ENCODE assay signal across 8 cellular contexts in genomic region chr9:34958411-34958982, GRCh38. TPM values are rescaled to one million over a fixed set of nuclear protein-coding genes. Genes with fewer than 3 reads are reported as not detected.
DNase-seq lines count a peak whose midpoint lies in the region; ATAC-seq and TF ChIP-seq lines count a peak whose summit lies in the region.

No MANE protein-coding gene starts in this region.

- peaks cover 18% of the 10 kb centered on the region for H3K4me1 Mint-ChIP-seq in activated T-cell treated with anti-CD3 and anti-CD28 coated beads, Interleukin-2, amount 50 U/mL, for 4 hours (ENCODE audit: low read depth)

- ATAC-seq in activated T-cell treated with anti-CD3 and anti-CD28 coated beads, Interleukin-2, amount 50 U/mL, for 4 hours, result no peak
- peak; percentile 7 for ATAC-seq in body of pancreas

- intact Hi-C loops in body of pancreas (cut with DNase I), result no loop called here
- intact Hi-C loops in transverse colon (cut with DNase I; ENCODE audit: low total_unique reads), result no loop called here

- H3K27me3 ChIP-seq in body of pancreas (no peaks in the 10 kb centered on the region), mesendoderm (ENCODE audit: insufficient read depth, low read length, poor library complexity) (peaks cover 10% of the 10 kb centered on the region), transverse colon (peaks cover 83% of the 10 kb centered on the region)

- 10 to 19% methylated on average over 6 to 21 of the region's 21 CpGs for WGBS in body of pancreas, 2 donors
- no CpG with 5 or more reads among the region's 21 CpGs for WGBS in mesendoderm (ENCODE audit: extremely low coverage, insufficient coverage, low lambda C conversion rate)
- 20% methylated on average over 10 of the region's 21 CpGs; no CpG with 5 or more reads in 1 of the 2 donors for WGBS in transverse colon (ENCODE audit: low coverage in 1 of 2), 2 donors

- no peak overlapping the region for H3K23ac ChIP-seq in mesendoderm (ENCODE audit: low read length)

- no peak overlapping the region for H3K56ac ChIP-seq in mesendoderm (ENCODE audit: low read length)

- TF ChIP-seq POLR2A in body of pancreas (IDR thresholded peaks at IDR 0.05) (no peak), transverse colon (IDR thresholded peaks at IDR 0.05) (no peak)

- no peak overlapping the region for H3K18ac ChIP-seq in mesendoderm (ENCODE audit: low read length)

- H3K9me3 ChIP-seq in body of pancreas (no peaks in the 10 kb centered on the region), transverse colon (no peaks in the 10 kb centered on the region)

- no peak overlapping the region for H4K5ac ChIP-seq in mesendoderm (ENCODE audit: low read length)

- H3K4ac ChIP-seq in mesendoderm (ENCODE audit: low read depth, low read length), result no peak overlapping the region

- H3K9me3 Mint-ChIP-seq in activated T-cell treated with anti-CD3 and anti-CD28 coated beads, Interleukin-2, amount 50 U/mL, for 4 hours, result no peaks in the 10 kb centered on the region

- no peak overlapping the region for H2AK5ac ChIP-seq in mesendoderm (ENCODE audit: low read length)

- peaks cover 10% of the 10 kb centered on the region for H3K4me1 ChIP-seq in body of pancreas
- H3K4me1 ChIP-seq in mesendoderm (ENCODE audit: control insufficient read depth, low read depth, low read length), result peaks cover 1% of the 10 kb centered on the region
- H3K4me1 ChIP-seq in transverse colon, result peaks cover 0 to 9% (median 7%) of the 10 kb centered on the region in 4 donors

- H3K27ac ChIP-seq in body of pancreas (no peak overlapping the region), mesendoderm (ENCODE audit: low read depth, low read length) (no peak overlapping the region), transverse colon (no peak overlapping the region)

- no peak overlapping the region for H4K8ac ChIP-seq in mesendoderm (ENCODE audit: low read depth, low read length)

- no peak overlapping the region for H2BK5ac ChIP-seq in mesendoderm (ENCODE audit: low read length)

- peak overlapping the region; percentile 38 for H3K4me2 ChIP-seq in mesendoderm (ENCODE audit: low read length)

- H3K79me1 ChIP-seq in mesendoderm (ENCODE audit: low read length), result no peaks in the 10 kb centered on the region

- no peak overlapping the region for H2BK15ac ChIP-seq in mesendoderm (replicated peaks; ENCODE audit: low read depth)

- peaks cover 68% of the 10 kb centered on the region for H3K27me3 Mint-ChIP-seq in activated T-cell treated with anti-CD3 and anti-CD28 coated beads, Interleukin-2, amount 50 U/mL, for 4 hours (ENCODE audit: low read depth)

- DNase-seq in activated T-cell treated with anti-CD3 and anti-CD28 coated beads, Interleukin-2, amount 50 U/mL, for 4 hours, result no peak
- DNase-seq in activated T-cell treated with anti-CD3 and anti-CD28 coated beads, Interleukin-2, amount 50 U/mL, for 48 hours, result no peak
- DNase-seq in body of pancreas (no peak), mesendoderm (no peak), transverse colon (no peak), DMS153 treated with DMSO at 0.1 percent for 48 hours (lab: John Stamatoyannopoulos, UW; ENCODE audit: unreplicated experiment) (no peak), NCI-H345 treated with DMSO at 0.1 percent for 48 hours (lab: John Stamatoyannopoulos, UW; ENCODE audit: unreplicated experiment) (no peak), T1000 (lab: John Stamatoyannopoulos, UW) (no peak)

- H3K4me3 Mint-ChIP-seq in activated T-cell treated with anti-CD3 and anti-CD28 coated beads, Interleukin-2, amount 50 U/mL, for 4 hours, result peak overlapping the region; percentile 53

- in situ Hi-C loops in transverse colon (cut with MboI; ENCODE audit: low pct_ligation_motif_present in 1 of 4, low pct_unique_long_range_greater_than_20kb in 1 of 4, low sequenced_read_pairs in 3 of 4), result no loop called here

- no peaks in the 10 kb centered on the region for H3K36me3 Mint-ChIP-seq in activated T-cell treated with anti-CD3 and anti-CD28 coated beads, Interleukin-2, amount 50 U/mL, for 4 hours (ENCODE audit: insufficient read depth)

- TF ChIP-seq CTCF in body of pancreas (IDR thresholded peaks at IDR 0.05) (no peak), transverse colon (IDR thresholded peaks at IDR 0.05) (no peak)

- TF ChIP-seq EP300 in transverse colon (IDR thresholded peaks at IDR 0.05; ENCODE audit: low read depth), result no peak

- H3K4me3 ChIP-seq in body of pancreas (no peak overlapping the region), mesendoderm (ENCODE audit: low read length) (no peak overlapping the region), transverse colon (peak overlapping the region in 3 of 4 donors; percentile 23 to 55 (median 41))

- H3K36me3 ChIP-seq in body of pancreas (replicated peaks in 1 of 2; ENCODE audit: insufficient read depth in 1 of 2, low read depth in 2 of 2), result no peaks in the 10 kb centered on the region
- no peaks in the 10 kb centered on the region for H3K36me3 ChIP-seq in mesendoderm (ENCODE audit: control insufficient read depth, insufficient read depth, low read length)
- no peaks in the 10 kb centered on the region for H3K36me3 ChIP-seq in transverse colon

- H3K9ac ChIP-seq in mesendoderm (ENCODE audit: low read length), result no peak overlapping the region

- no peaks in the 10 kb centered on the region for H3K79me2 ChIP-seq in mesendoderm (ENCODE audit: control insufficient read depth, insufficient read depth, low read length)

- no peak overlapping the region for H2BK120ac ChIP-seq in mesendoderm (ENCODE audit: low read depth, low read length)

RNA-seq across cellular contexts. Expression of gene PHF24, which starts 0.4 kb away (rescaled TPM):
- total RNA-seq in activated T-cell treated with anti-CD3 and anti-CD28 coated beads, Interleukin-2, amount 50 U/mL, for 4 hours, result under 1 TPM in 2 of 3 donors, not detected in 1; 0.08 to 0.55 TPM
- total RNA-seq in body of pancreas (under 1 TPM in 1 of 2 donors, not detected in 1; 0.26 TPM), transverse colon (under 1 TPM in 2 of 4 donors, not detected in 2; 0.16 to 0.27 TPM)
- 0.11 TPM for polyA plus RNA-seq in mesendoderm (2013, experiment 1 of 2)
- polyA plus RNA-seq in mesendoderm (2013, experiment 2 of 2), result 0.11 TPM

RNA-seq across cellular contexts. Expression of gene DNAJB5, which starts 31.0 kb away (rescaled TPM):
- 1 to 10 TPM; 2.4 to 2.9 (median 2.7) TPM for total RNA-seq in activated T-cell treated with anti-CD3 and anti-CD28 coated beads, Interleukin-2, amount 50 U/mL, for 4 hours
- total RNA-seq in body of pancreas, result 1 to 10 TPM; 5.3 to 5.7 TPM
- polyA plus RNA-seq in mesendoderm (2013, experiment 1 of 2), result 24.8 TPM
- 25.9 TPM for polyA plus RNA-seq in mesendoderm (2013, experiment 2 of 2)
- total RNA-seq in transverse colon, result 10 to 100 TPM in 2 of 4 donors, 1 to 10 TPM in 2; 4.1 to 22.5 (median 10.2) TPM

Comparison
In these comparisons a context has a peak if more than half of its experiments do, and no peak if none do; other contexts are left out.
1. H3K4me3 ChIP-seq: peak in transverse colon (3 of 4); none in body of pancreas (0 of 2) and mesendoderm (single experiment).